10 cellular contexts compared by ENCODE assay signal in the genomic region with DNA sequence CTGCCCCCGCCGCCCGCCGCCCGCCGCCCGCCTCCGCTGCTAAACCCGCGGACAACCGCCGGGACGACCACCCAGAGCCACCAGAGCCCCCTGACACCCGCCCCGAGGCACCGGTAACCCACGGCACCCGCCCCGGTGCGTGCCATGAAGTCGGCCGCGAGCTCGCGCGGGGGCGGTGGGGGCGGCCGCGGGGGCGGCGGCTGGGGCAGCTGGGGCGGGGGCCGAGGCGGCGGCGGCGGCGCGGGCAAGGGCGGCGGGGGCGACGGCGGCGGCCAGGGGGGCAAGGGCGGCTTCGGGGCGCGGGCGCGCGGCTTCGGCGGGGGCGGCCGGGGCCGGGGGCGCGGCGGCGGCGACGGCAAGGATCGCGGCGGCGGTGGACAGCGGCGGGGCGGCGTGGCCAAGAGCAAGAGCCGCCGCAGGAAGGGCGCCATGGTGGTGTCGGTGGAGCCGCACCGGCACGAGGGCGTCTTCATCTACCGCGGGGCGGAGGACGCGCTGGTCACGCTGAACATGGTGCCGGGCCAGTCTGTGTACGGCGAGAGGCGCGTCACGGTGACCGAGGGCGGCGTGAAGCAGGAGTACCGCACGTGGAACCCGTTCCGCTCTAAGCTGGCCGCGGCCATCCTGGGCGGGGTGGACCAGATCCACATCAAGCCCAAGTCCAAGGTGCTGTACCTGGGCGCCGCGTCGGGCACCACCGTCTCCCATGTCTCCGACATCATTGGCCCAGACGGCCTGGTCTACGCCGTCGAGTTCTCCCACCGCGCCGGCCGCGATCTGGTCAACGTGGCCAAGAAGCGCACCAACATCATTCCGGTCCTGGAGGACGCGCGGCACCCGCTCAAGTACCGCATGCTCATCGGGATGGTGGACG. TPM values are rescaled to one million over a fixed set of nuclear protein-coding genes. Genes with fewer than 3 reads are reported as not detected.
DNase-seq lines count a peak whose midpoint lies in the region; ATAC-seq and TF ChIP-seq lines count a peak whose summit lies in the region.
"Had no signal": no experiment of that assay in that cellular context is flagged by ENCODE, and none has a peak within 500 bp of the region (broad histone marks: within the 10 kb centered on the region; RNA-seq: fewer than 3 reads in every experiment).

No MANE protein-coding gene starts in this region.

- H3K9me3 ChIP-seq in iPS DF 6.9 (ENCODE audit: control insufficient read depth, insufficient read depth, low read length) (no peaks in the 10 kb centered on the region), spleen (peaks cover 0 to 9% (median 0%) of the 10 kb centered on the region in 8 donors)

- intact Hi-C loops in activated T-helper 1 cell treated with anti-CD3 and anti-CD28 coated beads, Interleukin-12 subunit alpha, Interleukin-12 subunit beta, Interleukin-2, Interleukin-4 antibody, amounts not matched to agents 30 ng/mL and 10 ng/mL and 1 ng/mL, durations not matched to agents 14 hours and 24 hours and 36 hours (cut with micrococcal nuclease) = loop anchor here (5.0 kb wide), 1 partner anchor 48 kb away; the partner anchor contains the start of gene PANK3
- intact Hi-C loops in spleen (cut with DNase I; ENCODE audit: low total_unique reads) = no loop called here

- H3K27ac ChIP-seq in iPS DF 6.9 (ENCODE audit: low read length) (no peak overlapping the region), spleen (no peak overlapping the region)

- H3K27me3 ChIP-seq in iPS DF 6.9 (ENCODE audit: control insufficient read depth, insufficient read depth, low read length) (peaks cover 4% of the 10 kb centered on the region; the same call in 1 of the 2 replicates), spleen (replicated peaks in 1 of 7) (peaks cover 3 to 61% (median 23%) of the 10 kb centered on the region in 7 donors)

- peaks cover 5% of the 10 kb centered on the region for H3K4me1 Mint-ChIP-seq in activated T-helper 1 cell treated with anti-CD3 and anti-CD28 coated beads, Interleukin-12 subunit alpha, Interleukin-12 subunit beta, Interleukin-2, Interleukin-4 antibody, amounts not matched to agents 30 ng/mL and 10 ng/mL and 1 ng/mL, durations not matched to agents 14 hours and 24 hours and 36 hours (ENCODE audit: low read depth)

- TF ChIP-seq CTCF in spleen (IDR thresholded peaks at IDR 0.05 in 8 of 11, conservative IDR thresholded peaks at IDR 0.05 in 3 of 11) = no peak

- H3K9me3 Mint-ChIP-seq in activated T-helper 1 cell treated with anti-CD3 and anti-CD28 coated beads, Interleukin-12 subunit alpha, Interleukin-12 subunit beta, Interleukin-2, Interleukin-4 antibody, amounts not matched to agents 30 ng/mL and 10 ng/mL and 1 ng/mL, durations not matched to agents 14 hours and 24 hours and 36 hours = peaks cover 7% of the 10 kb centered on the region

- H3K36me3 Mint-ChIP-seq in activated T-helper 1 cell treated with anti-CD3 and anti-CD28 coated beads, Interleukin-12 subunit alpha, Interleukin-12 subunit beta, Interleukin-2, Interleukin-4 antibody, amounts not matched to agents 30 ng/mL and 10 ng/mL and 1 ng/mL, durations not matched to agents 14 hours and 24 hours and 36 hours (ENCODE audit: low read depth) = peaks cover 3% of the 10 kb centered on the region
- H3K36me3 Mint-ChIP-seq: CD4-positive, CD25-positive, alpha-beta regulatory T cell had no signal

- DNase-seq in NCI-H345 (lab: John Stamatoyannopoulos, UW) (peak; percentile 18), NCI-H345 treated with DMSO at 0.1 percent for 48 hours (lab: John Stamatoyannopoulos, UW; ENCODE audit: unreplicated experiment) (no peak), iPS DF 6.9 (ENCODE audit: low read depth, low spot score) (no peak), spleen (no peak), CD1c-positive myeloid dendritic cell (ENCODE audit: extremely low spot score) (no peak), NCI-H2196 treated with DMSO at 0.1 percent for 48 hours (lab: John Stamatoyannopoulos, UW; ENCODE audit: unreplicated experiment) (no peak)
- DNase-seq in activated T-helper 1 cell treated with anti-CD3 and anti-CD28 coated beads, Interleukin-12 subunit alpha, Interleukin-12 subunit beta, Interleukin-2, Interleukin-4 antibody, amounts not matched to agents 30 ng/mL and 10 ng/mL and 1 ng/mL, durations not matched to agents 14 hours and 24 hours and 36 hours (ENCODE audit: low spot score) = no peak

- H3K27ac Mint-ChIP-seq in activated T-helper 1 cell treated with anti-CD3 and anti-CD28 coated beads, Interleukin-12 subunit alpha, Interleukin-12 subunit beta, Interleukin-2, Interleukin-4 antibody, amounts not matched to agents 30 ng/mL and 10 ng/mL and 1 ng/mL, durations not matched to agents 14 hours and 24 hours and 36 hours = no peak overlapping the region
- H3K27ac Mint-ChIP-seq: CD4-positive, CD25-positive, alpha-beta regulatory T cell had no signal

- no CpG with 5 or more reads among the region's 127 CpGs for WGBS in iPS DF 6.9 (ENCODE audit: insufficient coverage, insufficient read length)
- WGBS in spleen, 5 donors = 18 to 51% (median 33%) methylated on average over 23 to 127 of the region's 127 CpGs

- peaks cover 48% of the 10 kb centered on the region for H3K27me3 Mint-ChIP-seq in activated T-helper 1 cell treated with anti-CD3 and anti-CD28 coated beads, Interleukin-12 subunit alpha, Interleukin-12 subunit beta, Interleukin-2, Interleukin-4 antibody, amounts not matched to agents 30 ng/mL and 10 ng/mL and 1 ng/mL, durations not matched to agents 14 hours and 24 hours and 36 hours (ENCODE audit: insufficient read depth)

- H3K4me3 ChIP-seq in iPS DF 6.9 (ENCODE audit: low read length) (peak overlapping the region; percentile 42; the same call in 1 of the 2 replicates), spleen (peak overlapping the region; percentile 5 to 65 (median 38))

- H3K4me3 Mint-ChIP-seq in activated T-helper 1 cell treated with anti-CD3 and anti-CD28 coated beads, Interleukin-12 subunit alpha, Interleukin-12 subunit beta, Interleukin-2, Interleukin-4 antibody, amounts not matched to agents 30 ng/mL and 10 ng/mL and 1 ng/mL, durations not matched to agents 14 hours and 24 hours and 36 hours = peak overlapping the region; percentile 37

- TF ChIP-seq POLR2A in spleen (IDR thresholded peaks at IDR 0.05) = no peak

- ATAC-seq in HG02938 (IDR thresholded peaks at IDR 0.05; ENCODE audit: unreplicated experiment) = no peak

- peaks cover 2% of the 10 kb centered on the region; the same call in 1 of the 2 replicates for H3K4me1 ChIP-seq in iPS DF 6.9 (ENCODE audit: control insufficient read depth, insufficient read depth, low read length)
- peaks cover 3 to 14% (median 8%) of the 10 kb centered on the region in 6 donors for H3K4me1 ChIP-seq in spleen

- H3K36me3 ChIP-seq in iPS DF 6.9 (ENCODE audit: control insufficient read depth, insufficient read depth, low read length) (no peaks in the 10 kb centered on the region), spleen (peaks cover 0 to 3% (median 0%) of the 10 kb centered on the region in 6 donors)

RNA-seq across cellular contexts. Expression of gene FBLL1, which starts 0.5 kb away (rescaled TPM):
- total RNA-seq in activated T-helper 1 cell treated with anti-CD3 and anti-CD28 coated beads, Interleukin-12 subunit alpha, Interleukin-12 subunit beta, Interleukin-2, Interleukin-4 antibody, amounts not matched to agents 30 ng/mL and 10 ng/mL and 1 ng/mL, durations not matched to agents 14 hours and 24 hours and 36 hours = 0.13 TPM in 1 of 2 replicates, not detected in the other
- under 1 TPM in 2 of 7 donors, not detected in 5; 0.40 to 0.69 TPM for total RNA-seq in spleen
- polyA plus RNA-seq in spleen = under 1 TPM; 0.06 to 0.20 (median 0.17) TPM
- total RNA-seq: CD4-positive, CD25-positive, alpha-beta regulatory T cell; mononuclear cell had no signal
- polyA plus RNA-seq: CD4-positive, CD25-positive, alpha-beta regulatory T cell had no signal

RNA-seq across cellular contexts. Expression of gene RARS1, which starts 43.3 kb away (rescaled TPM):
- 137 and 145 TPM in 2 replicates for total RNA-seq in activated T-helper 1 cell treated with anti-CD3 and anti-CD28 coated beads, Interleukin-12 subunit alpha, Interleukin-12 subunit beta, Interleukin-2, Interleukin-4 antibody, amounts not matched to agents 30 ng/mL and 10 ng/mL and 1 ng/mL, durations not matched to agents 14 hours and 24 hours and 36 hours
- total RNA-seq in spleen = 10 to 100 TPM; 55.3 to 75.5 (median 62.0) TPM
- polyA plus RNA-seq in spleen = 10 to 100 TPM; 24.2 to 34.7 (median 33.6) TPM

RNA-seq across cellular contexts. Expression of gene PANK3, which starts 49.6 kb away (rescaled TPM):
- 71.4 and 81.5 TPM in 2 replicates for total RNA-seq in activated T-helper 1 cell treated with anti-CD3 and anti-CD28 coated beads, Interleukin-12 subunit alpha, Interleukin-12 subunit beta, Interleukin-2, Interleukin-4 antibody, amounts not matched to agents 30 ng/mL and 10 ng/mL and 1 ng/mL, durations not matched to agents 14 hours and 24 hours and 36 hours
- 10 to 100 TPM; 39.0 to 70.9 (median 45.8) TPM for total RNA-seq in spleen
- 1 to 10 TPM; 3.8 to 6.8 (median 4.6) TPM for polyA plus RNA-seq in spleen
